6 cellular contexts compared by ENCODE assay signal in genomic region chr11:119101367-119101758, GRCh38. TPM values are rescaled to one million over a fixed set of nuclear protein-coding genes. Genes with fewer than 3 reads are reported as not detected.
DNase-seq lines count a peak whose midpoint lies in the region; ATAC-seq and TF ChIP-seq lines count a peak whose summit lies in the region.

No MANE protein-coding gene starts in this region.

- no peaks in the 10 kb centered on the region for H3K9me3 Mint-ChIP-seq in activated CD4-positive, alpha-beta memory T cell treated with anti-CD3 and anti-CD28 coated beads for 36 hours

- peak overlapping the region; percentile 96 for H3K27ac ChIP-seq in lower lobe of right lung

- DNase-seq in ELR (ENCODE audit: low read depth), result peak; percentile 62
- DNase-seq in activated CD4-positive, alpha-beta memory T cell treated with anti-CD3 and anti-CD28 coated beads for 36 hours, result peak; percentile 62
- no peak for DNase-seq in lower lobe of right lung
- no peak for DNase-seq in NCI-H128 (lab: John Stamatoyannopoulos, UW; ENCODE audit: unreplicated experiment)
- no peak for DNase-seq in LoVo (ENCODE audit: low spot score)

- H3K4me1 ChIP-seq in lower lobe of right lung, result peaks cover 33% of the 10 kb centered on the region

- no peaks in the 10 kb centered on the region for H3K27me3 ChIP-seq in lower lobe of right lung (ENCODE audit: low read depth)

- H3K4me3 ChIP-seq in lower lobe of right lung, result peak overlapping the region; percentile 95

- peaks cover 27% of the 10 kb centered on the region for H3K4me1 Mint-ChIP-seq in activated CD4-positive, alpha-beta memory T cell treated with anti-CD3 and anti-CD28 coated beads for 36 hours (ENCODE audit: low read depth)

- H3K36me3 ChIP-seq in lower lobe of right lung, result peaks cover 24% of the 10 kb centered on the region

- intact Hi-C loops in activated CD4-positive, alpha-beta memory T cell treated with anti-CD3 and anti-CD28 coated beads for 36 hours (cut with micrococcal nuclease), result loop anchor here (1.0 to 5.0 kb wide), 3 partner anchors 20 to 71 kb away; partner anchors contain the start of genes HINFP, NLRX1 and SLC37A4
- intact Hi-C loops in lower lobe of right lung (cut with DNase I), result no loop called here

- ATAC-seq in HG02678 (IDR thresholded peaks at IDR 0.05; ENCODE audit: unreplicated experiment), result peak; percentile 19
- peak; percentile 24 to 42 for ATAC-seq in lower lobe of right lung

- no peaks in the 10 kb centered on the region for H3K9me3 ChIP-seq in lower lobe of right lung

- POLR2A ChIA-PET in activated CD4-positive, alpha-beta memory T cell treated with anti-CD3 and anti-CD28 coated beads for 36 hours (lab: Charles Lee), result interaction anchor here (1.1 to 1.7 kb wide), 10 partner anchors 10 to 310 kb away, joined by 3 to 8 read pairs (median 6); partner anchors contain the start of genes CENATAC, DDX6, HINFP and HMBS

- no peak for TF ChIP-seq CTCF in lower lobe of right lung (IDR thresholded peaks at IDR 0.05)

- peaks cover 22% of the 10 kb centered on the region for H3K36me3 Mint-ChIP-seq in activated CD4-positive, alpha-beta memory T cell treated with anti-CD3 and anti-CD28 coated beads for 36 hours

- H3K4me3 Mint-ChIP-seq in activated CD4-positive, alpha-beta memory T cell treated with anti-CD3 and anti-CD28 coated beads for 36 hours, result peak overlapping the region; percentile 92

- peak overlapping the region; percentile 92 for H3K27ac Mint-ChIP-seq in activated CD4-positive, alpha-beta memory T cell treated with anti-CD3 and anti-CD28 coated beads for 36 hours

- CTCF ChIA-PET in activated CD4-positive, alpha-beta memory T cell treated with anti-CD3 and anti-CD28 coated beads for 36 hours (lab: Charles Lee), result interaction anchor here (0.6 to 1.9 kb wide), 5 partner anchors 21 to 237 kb away, joined by 3 to 6 read pairs (median 3); partner anchors contain the start of gene NLRX1

- no peaks in the 10 kb centered on the region for H3K27me3 Mint-ChIP-seq in activated CD4-positive, alpha-beta memory T cell treated with anti-CD3 and anti-CD28 coated beads for 36 hours

RNA-seq across cellular contexts. Expression of gene DPAGT1, which starts 0.3 kb away (rescaled TPM):
- 10 to 100 TPM; 64.4 to 66.9 TPM for total RNA-seq in activated CD4-positive, alpha-beta memory T cell treated with anti-CD3 and anti-CD28 coated beads for 36 hours
- total RNA-seq in lower lobe of right lung, result 40.6 TPM

RNA-seq across cellular contexts. Expression of gene C2CD2L, which starts 5.8 kb away (rescaled TPM):
- total RNA-seq in activated CD4-positive, alpha-beta memory T cell treated with anti-CD3 and anti-CD28 coated beads for 36 hours, result 10 to 100 TPM; 23.6 to 25.2 TPM
- 16.5 TPM for total RNA-seq in lower lobe of right lung

RNA-seq across cellular contexts. Expression of gene HMBS, which starts 16.7 kb away (rescaled TPM):
- 10 to 100 TPM; 31.2 to 33.8 TPM for total RNA-seq in activated CD4-positive, alpha-beta memory T cell treated with anti-CD3 and anti-CD28 coated beads for 36 hours
- 16.7 TPM for total RNA-seq in lower lobe of right lung

RNA-seq across cellular contexts. Expression of gene HINFP, which starts 20.0 kb away (rescaled TPM):
- total RNA-seq in activated CD4-positive, alpha-beta memory T cell treated with anti-CD3 and anti-CD28 coated beads for 36 hours, result 10 to 100 TPM; 22.3 to 24.3 TPM
- total RNA-seq in lower lobe of right lung, result 31.0 TPM

RNA-seq across cellular contexts. Expression of gene VPS11, which starts 33.7 kb away (rescaled TPM):
- total RNA-seq in activated CD4-positive, alpha-beta memory T cell treated with anti-CD3 and anti-CD28 coated beads for 36 hours, result 10 to 100 TPM; 19.2 to 21.1 TPM
- total RNA-seq in lower lobe of right lung, result 45.6 TPM

Comparison
In these comparisons a context has a peak if more than half of its experiments do, and no peak if none do; other contexts are left out.
1. DNase-seq: peak in ELR (single experiment) and activated CD4-positive, alpha-beta memory T cell treated with anti-CD3 and anti-CD28 coated beads for 36 hours (single experiment); none in lower lobe of right lung (single experiment), NCI-H128 (single experiment) and LoVo (single experiment).